Comparison of ENCODE assay signal across 25 cellular contexts in genomic region chr12:12537421-12537820, GRCh38.
"Had no signal": no experiment of that assay in that cellular context is flagged by ENCODE, and none has a peak within 500 bp of the region (broad histone marks: within the 10 kb centered on the region; RNA-seq: fewer than 3 reads in every experiment).

No MANE protein-coding gene starts in this region.

- H3K36me3 ChIP-seq: esophagus squamous epithelium, prostate gland, tibial artery, upper lobe of right lung, vagina had no signal

- H3K27me3 Mint-ChIP-seq: effector memory CD8-positive, alpha-beta T cell; stimulated activated memory B cell treated with anti-CD40 and anti-IgM and Interleukin-4, amounts not matched to agents 10 μg/mL and 1 μg/mL and 100 μg/mL, for 72 hours; stimulated activated naive CD8-positive, alpha-beta T cell treated with anti-CD3 and anti-CD28 coated beads, Interleukin-15, Interleukin-2, amounts not matched to agents 100 ng/mL and 50 ng/mL, for 24 hours had no signal

- H3K4me3 Mint-ChIP-seq: effector memory CD8-positive, alpha-beta T cell; nephron; stimulated activated memory B cell treated with anti-CD40 and anti-IgM and Interleukin-4, amounts not matched to agents 10 μg/mL and 1 μg/mL and 100 μg/mL, for 72 hours; stimulated activated naive CD8-positive, alpha-beta T cell treated with anti-CD3 and anti-CD28 coated beads, Interleukin-15, Interleukin-2, amounts not matched to agents 100 ng/mL and 50 ng/mL, for 24 hours had no signal

- H3K4me3 ChIP-seq: esophagus squamous epithelium, gastroesophageal sphincter, lung, prostate gland, right lobe of liver, spleen, tibial artery, upper lobe of right lung, vagina had no signal

- H3K9me3 Mint-ChIP-seq: effector memory CD8-positive, alpha-beta T cell; nephron; stimulated activated memory B cell treated with anti-CD40 and anti-IgM and Interleukin-4, amounts not matched to agents 10 μg/mL and 1 μg/mL and 100 μg/mL, for 72 hours; stimulated activated naive CD8-positive, alpha-beta T cell treated with anti-CD3 and anti-CD28 coated beads, Interleukin-15, Interleukin-2, amounts not matched to agents 100 ng/mL and 50 ng/mL, for 24 hours had no signal

- H3K27me3 ChIP-seq: esophagus squamous epithelium, gastroesophageal sphincter, right lobe of liver, spleen, tibial artery, upper lobe of right lung, vagina had no signal

- H3K9ac ChIP-seq: parathyroid adenoma had no signal

- ATAC-seq: effector memory CD8-positive, alpha-beta T cell; gastroesophageal sphincter; left colon; left ventricle myocardium superior; right lobe of liver; stimulated activated memory B cell treated with anti-CD40 and anti-IgM and Interleukin-4, amounts not matched to agents 10 μg/mL and 1 μg/mL and 100 μg/mL, for 72 hours; upper lobe of right lung had no signal

- H3K27ac ChIP-seq: esophagus squamous epithelium, parathyroid adenoma, prostate gland, right lobe of liver, upper lobe of right lung, vagina had no signal

- H2AFZ ChIP-seq: parathyroid adenoma had no signal

- DNase-seq: cortex of kidney; effector memory CD8-positive, alpha-beta T cell; esophagus squamous epithelium; glutamatergic neuron; left colon; left ventricle myocardium superior; mesenchymal stem cell; midbrain; occipital lobe; retina; right lobe of liver; spleen; stimulated activated CD4-positive, alpha-beta T cell treated with anti-CD3 and anti-CD28 coated beads, Interleukin-15, amount 100 ng/mL, for 24 hours; stimulated activated CD4-positive, alpha-beta T cell treated with anti-CD3 and anti-CD28 coated beads, Interleukin-1b, Interleukin-23, amount 100 ng/mL, for 48 hours; stimulated activated CD4-positive, alpha-beta T cell treated with anti-CD3 and anti-CD28 coated beads, Interleukin-4, amount 100 ng/mL, for 24 hours; tibial artery; upper lobe of right lung had no signal

- H3K36me3 Mint-ChIP-seq: stimulated activated memory B cell treated with anti-CD40 and anti-IgM and Interleukin-4, amounts not matched to agents 10 μg/mL and 1 μg/mL and 100 μg/mL, for 72 hours had no signal

- H3K9me3 ChIP-seq: esophagus squamous epithelium, gastroesophageal sphincter, prostate gland, right lobe of liver, spleen, tibial artery, upper lobe of right lung, vagina had no signal

- H3K27ac Mint-ChIP-seq: effector memory CD8-positive, alpha-beta T cell; nephron; stimulated activated memory B cell treated with anti-CD40 and anti-IgM and Interleukin-4, amounts not matched to agents 10 μg/mL and 1 μg/mL and 100 μg/mL, for 72 hours; stimulated activated naive CD8-positive, alpha-beta T cell treated with anti-CD3 and anti-CD28 coated beads, Interleukin-15, Interleukin-2, amounts not matched to agents 100 ng/mL and 50 ng/mL, for 24 hours had no signal
